1 cellular context compared by ENCODE assay signal in the genomic region with DNA sequence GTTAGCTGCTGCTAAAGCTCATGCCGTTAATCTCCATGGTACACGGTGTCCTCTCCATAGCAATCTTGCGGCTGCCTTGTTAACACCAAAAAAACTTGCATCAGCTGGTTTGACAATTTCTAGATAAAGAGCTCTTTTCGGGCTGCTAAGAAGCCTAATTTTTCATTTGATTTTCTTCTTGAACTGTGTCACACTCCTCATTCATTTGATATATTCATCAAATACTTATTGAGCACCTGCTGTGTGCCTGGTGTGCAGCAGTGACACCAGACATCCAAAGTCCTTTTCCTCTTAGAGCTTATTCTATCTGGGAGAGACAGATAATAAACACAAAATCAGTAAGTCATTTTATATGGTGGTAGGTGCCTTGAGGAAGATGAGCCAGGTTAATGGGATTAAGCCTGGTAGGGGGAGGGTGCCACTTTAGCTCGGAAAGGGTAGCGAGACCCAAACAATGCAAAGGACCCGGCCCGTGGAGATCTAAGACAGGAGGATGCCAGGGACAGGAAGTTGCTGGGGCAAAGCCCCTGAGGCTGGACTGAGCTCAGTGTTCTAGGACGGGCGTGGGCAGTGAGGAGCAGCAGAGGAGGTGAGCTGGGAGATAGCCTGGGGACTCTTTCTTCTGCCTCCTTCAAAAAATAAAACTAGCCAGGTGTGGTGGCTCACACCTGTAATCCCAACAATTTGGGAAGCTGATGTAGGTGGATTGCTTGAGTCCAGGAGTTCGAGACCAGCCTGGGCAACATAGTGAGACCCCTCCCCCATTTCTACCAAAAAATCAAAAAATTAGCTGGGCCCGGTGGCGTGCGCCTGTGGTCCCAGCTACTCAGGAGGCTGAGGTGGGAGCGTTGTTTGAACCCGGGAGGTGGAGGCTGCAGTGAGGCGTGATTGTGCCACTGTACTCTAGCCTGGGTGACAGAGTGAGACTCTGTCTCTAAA.
TF ChIP-seq lines count a peak whose summit lies in the region.

No MANE protein-coding gene starts in this region.

TF ChIP-seq in K562, 482 proteins besides CTCF, POLR2A, EP300 and RAD21 (continued from another document):
- TF ChIP-seq, protein P1, sequence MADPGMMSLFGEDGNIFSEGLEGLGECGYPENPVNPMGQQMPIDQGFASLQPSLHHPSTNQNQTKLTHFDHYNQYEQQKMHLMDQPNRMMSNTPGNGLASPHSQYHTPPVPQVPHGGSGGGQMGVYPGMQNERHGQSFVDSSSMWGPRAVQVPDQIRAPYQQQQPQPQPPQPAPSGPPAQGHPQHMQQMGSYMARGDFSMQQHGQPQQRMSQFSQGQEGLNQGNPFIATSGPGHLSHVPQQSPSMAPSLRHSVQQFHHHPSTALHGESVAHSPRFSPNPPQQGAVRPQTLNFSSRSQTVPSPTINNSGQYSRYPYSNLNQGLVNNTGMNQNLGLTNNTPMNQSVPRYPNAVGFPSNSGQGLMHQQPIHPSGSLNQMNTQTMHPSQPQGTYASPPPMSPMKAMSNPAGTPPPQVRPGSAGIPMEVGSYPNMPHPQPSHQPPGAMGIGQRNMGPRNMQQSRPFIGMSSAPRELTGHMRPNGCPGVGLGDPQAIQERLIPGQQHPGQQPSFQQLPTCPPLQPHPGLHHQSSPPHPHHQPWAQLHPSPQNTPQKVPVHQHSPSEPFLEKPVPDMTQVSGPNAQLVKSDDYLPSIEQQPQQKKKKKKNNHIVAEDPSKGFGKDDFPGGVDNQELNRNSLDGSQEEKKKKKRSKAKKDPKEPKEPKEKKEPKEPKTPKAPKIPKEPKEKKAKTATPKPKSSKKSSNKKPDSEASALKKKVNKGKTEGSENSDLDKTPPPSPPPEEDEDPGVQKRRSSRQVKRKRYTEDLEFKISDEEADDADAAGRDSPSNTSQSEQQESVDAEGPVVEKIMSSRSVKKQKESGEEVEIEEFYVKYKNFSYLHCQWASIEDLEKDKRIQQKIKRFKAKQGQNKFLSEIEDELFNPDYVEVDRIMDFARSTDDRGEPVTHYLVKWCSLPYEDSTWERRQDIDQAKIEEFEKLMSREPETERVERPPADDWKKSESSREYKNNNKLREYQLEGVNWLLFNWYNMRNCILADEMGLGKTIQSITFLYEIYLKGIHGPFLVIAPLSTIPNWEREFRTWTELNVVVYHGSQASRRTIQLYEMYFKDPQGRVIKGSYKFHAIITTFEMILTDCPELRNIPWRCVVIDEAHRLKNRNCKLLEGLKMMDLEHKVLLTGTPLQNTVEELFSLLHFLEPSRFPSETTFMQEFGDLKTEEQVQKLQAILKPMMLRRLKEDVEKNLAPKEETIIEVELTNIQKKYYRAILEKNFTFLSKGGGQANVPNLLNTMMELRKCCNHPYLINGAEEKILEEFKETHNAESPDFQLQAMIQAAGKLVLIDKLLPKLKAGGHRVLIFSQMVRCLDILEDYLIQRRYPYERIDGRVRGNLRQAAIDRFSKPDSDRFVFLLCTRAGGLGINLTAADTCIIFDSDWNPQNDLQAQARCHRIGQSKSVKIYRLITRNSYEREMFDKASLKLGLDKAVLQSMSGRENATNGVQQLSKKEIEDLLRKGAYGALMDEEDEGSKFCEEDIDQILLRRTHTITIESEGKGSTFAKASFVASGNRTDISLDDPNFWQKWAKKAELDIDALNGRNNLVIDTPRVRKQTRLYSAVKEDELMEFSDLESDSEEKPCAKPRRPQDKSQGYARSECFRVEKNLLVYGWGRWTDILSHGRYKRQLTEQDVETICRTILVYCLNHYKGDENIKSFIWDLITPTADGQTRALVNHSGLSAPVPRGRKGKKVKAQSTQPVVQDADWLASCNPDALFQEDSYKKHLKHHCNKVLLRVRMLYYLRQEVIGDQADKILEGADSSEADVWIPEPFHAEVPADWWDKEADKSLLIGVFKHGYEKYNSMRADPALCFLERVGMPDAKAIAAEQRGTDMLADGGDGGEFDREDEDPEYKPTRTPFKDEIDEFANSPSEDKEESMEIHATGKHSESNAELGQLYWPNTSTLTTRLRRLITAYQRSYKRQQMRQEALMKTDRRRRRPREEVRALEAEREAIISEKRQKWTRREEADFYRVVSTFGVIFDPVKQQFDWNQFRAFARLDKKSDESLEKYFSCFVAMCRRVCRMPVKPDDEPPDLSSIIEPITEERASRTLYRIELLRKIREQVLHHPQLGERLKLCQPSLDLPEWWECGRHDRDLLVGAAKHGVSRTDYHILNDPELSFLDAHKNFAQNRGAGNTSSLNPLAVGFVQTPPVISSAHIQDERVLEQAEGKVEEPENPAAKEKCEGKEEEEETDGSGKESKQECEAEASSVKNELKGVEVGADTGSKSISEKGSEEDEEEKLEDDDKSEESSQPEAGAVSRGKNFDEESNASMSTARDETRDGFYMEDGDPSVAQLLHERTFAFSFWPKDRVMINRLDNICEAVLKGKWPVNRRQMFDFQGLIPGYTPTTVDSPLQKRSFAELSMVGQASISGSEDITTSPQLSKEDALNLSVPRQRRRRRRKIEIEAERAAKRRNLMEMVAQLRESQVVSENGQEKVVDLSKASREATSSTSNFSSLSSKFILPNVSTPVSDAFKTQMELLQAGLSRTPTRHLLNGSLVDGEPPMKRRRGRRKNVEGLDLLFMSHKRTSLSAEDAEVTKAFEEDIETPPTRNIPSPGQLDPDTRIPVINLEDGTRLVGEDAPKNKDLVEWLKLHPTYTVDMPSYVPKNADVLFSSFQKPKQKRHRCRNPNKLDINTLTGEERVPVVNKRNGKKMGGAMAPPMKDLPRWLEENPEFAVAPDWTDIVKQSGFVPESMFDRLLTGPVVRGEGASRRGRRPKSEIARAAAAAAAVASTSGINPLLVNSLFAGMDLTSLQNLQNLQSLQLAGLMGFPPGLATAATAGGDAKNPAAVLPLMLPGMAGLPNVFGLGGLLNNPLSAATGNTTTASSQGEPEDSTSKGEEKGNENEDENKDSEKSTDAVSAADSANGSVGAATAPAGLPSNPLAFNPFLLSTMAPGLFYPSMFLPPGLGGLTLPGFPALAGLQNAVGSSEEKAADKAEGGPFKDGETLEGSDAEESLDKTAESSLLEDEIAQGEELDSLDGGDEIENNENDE (IDR thresholded peaks at IDR 0.05; ENCODE audit: low read depth, low read length): no peak
- no peak for TF ChIP-seq HDAC6 (IDR thresholded peaks at IDR 0.05; ENCODE audit: low read depth, low read length)
- TF ChIP-seq KAT2B (IDR thresholded peaks at IDR 0.05; ENCODE audit: low read depth, low read length): no peak
- no peak for TF ChIP-seq ZKSCAN8 (CRISPR knock-in tag; IDR thresholded peaks at IDR 0.05)
- no peak for TF ChIP-seq ZNF239 (CRISPR knock-in tag; IDR thresholded peaks at IDR 0.05)
- no peak for TF ChIP-seq CBX2 (IDR thresholded peaks at IDR 0.05; ENCODE audit: insufficient read depth, low read length, poor library complexity, severe bottlenecking)
- TF ChIP-seq MAFK (IDR thresholded peaks at IDR 0.05; ENCODE audit: low read length): no peak
- TF ChIP-seq DPF2 (IDR thresholded peaks at IDR 0.05): no peak
- no peak for TF ChIP-seq TEAD2 (tag; IDR thresholded peaks at IDR 0.05)
- TF ChIP-seq SMARCB1 (IDR thresholded peaks at IDR 0.05; ENCODE audit: insufficient read length, low read depth): no peak
- TF ChIP-seq, protein P2, sequence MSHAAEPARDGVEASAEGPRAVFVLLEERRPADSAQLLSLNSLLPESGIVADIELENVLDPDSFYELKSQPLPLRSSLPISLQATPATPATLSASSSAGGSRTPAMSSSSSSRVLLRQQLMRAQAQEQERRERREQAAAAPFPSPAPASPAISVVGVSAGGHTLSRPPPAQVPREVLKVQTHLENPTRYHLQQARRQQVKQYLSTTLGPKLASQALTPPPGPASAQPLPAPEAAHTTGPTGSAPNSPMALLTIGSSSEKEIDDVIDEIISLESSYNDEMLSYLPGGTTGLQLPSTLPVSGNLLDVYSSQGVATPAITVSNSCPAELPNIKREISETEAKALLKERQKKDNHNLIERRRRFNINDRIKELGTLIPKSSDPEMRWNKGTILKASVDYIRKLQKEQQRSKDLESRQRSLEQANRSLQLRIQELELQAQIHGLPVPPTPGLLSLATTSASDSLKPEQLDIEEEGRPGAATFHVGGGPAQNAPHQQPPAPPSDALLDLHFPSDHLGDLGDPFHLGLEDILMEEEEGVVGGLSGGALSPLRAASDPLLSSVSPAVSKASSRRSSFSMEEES (CRISPR knock-in tag; IDR thresholded peaks at IDR 0.05): no peak
- TF ChIP-seq, protein P3, sequence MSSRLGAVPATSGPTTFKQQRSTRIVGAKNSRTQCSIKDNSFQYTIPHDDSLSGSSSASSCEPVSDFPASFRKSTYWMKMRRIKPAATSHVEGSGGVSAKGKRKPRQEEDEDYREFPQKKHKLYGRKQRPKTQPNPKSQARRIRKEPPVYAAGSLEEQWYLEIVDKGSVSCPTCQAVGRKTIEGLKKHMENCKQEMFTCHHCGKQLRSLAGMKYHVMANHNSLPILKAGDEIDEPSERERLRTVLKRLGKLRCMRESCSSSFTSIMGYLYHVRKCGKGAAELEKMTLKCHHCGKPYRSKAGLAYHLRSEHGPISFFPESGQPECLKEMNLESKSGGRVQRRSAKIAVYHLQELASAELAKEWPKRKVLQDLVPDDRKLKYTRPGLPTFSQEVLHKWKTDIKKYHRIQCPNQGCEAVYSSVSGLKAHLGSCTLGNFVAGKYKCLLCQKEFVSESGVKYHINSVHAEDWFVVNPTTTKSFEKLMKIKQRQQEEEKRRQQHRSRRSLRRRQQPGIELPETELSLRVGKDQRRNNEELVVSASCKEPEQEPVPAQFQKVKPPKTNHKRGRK (tag; IDR thresholded peaks at IDR 0.05): no peak
- TF ChIP-seq ZNF707 (CRISPR knock-in tag; conservative IDR thresholded peaks at IDR 0.05): no peak
- TF ChIP-seq ELF1 (tag; IDR thresholded peaks at IDR 0.05): no peak
- TF ChIP-seq, protein P4, sequence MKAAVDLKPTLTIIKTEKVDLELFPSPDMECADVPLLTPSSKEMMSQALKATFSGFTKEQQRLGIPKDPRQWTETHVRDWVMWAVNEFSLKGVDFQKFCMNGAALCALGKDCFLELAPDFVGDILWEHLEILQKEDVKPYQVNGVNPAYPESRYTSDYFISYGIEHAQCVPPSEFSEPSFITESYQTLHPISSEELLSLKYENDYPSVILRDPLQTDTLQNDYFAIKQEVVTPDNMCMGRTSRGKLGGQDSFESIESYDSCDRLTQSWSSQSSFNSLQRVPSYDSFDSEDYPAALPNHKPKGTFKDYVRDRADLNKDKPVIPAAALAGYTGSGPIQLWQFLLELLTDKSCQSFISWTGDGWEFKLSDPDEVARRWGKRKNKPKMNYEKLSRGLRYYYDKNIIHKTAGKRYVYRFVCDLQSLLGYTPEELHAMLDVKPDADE (conservative IDR thresholded peaks at IDR 0.05; ENCODE audit: control insufficient read depth, low read depth, low read length): no peak
- TF ChIP-seq MED1 (CRISPR knock-in tag; IDR thresholded peaks at IDR 0.05; ENCODE audit: borderline replicate concordance): no peak
- no peak for TF ChIP-seq RBFOX2 (IDR thresholded peaks at IDR 0.05; ENCODE audit: low read depth, low read length)
- TF ChIP-seq SRSF9 (IDR thresholded peaks at IDR 0.05; ENCODE audit: borderline replicate concordance, low read depth, low read length): no peak
